23 cellular contexts compared by ENCODE assay signal in genomic region chr9:135821116-135821515, GRCh38.
"Had no signal": no experiment of that assay in that cellular context is flagged by ENCODE, and none has a peak within 500 bp of the region (broad histone marks: within the 10 kb centered on the region; RNA-seq: fewer than 3 reads in every experiment).

No MANE protein-coding gene starts in this region.

- H3K27me3 ChIP-seq: brain microvascular endothelial cell, cardiac muscle cell, Peyer's patch had no signal

- H3K4me1 ChIP-seq: Peyer's patch had no signal

- H3K4me3 ChIP-seq: cardiac muscle cell, Peyer's patch had no signal

- ATAC-seq: activated CD8-positive, alpha-beta T cell treated with anti-CD3 and anti-CD28 coated beads for 36 hours; activated T-cell treated with anti-CD3 and anti-CD28 coated beads, Interleukin-2, amount 50 U/mL, for 72 hours; WTC11 had no signal

- H3K9me3 ChIP-seq: Peyer's patch had no signal

- H3K27ac ChIP-seq: brain microvascular endothelial cell, cardiac muscle cell, Peyer's patch, RWPE1 had no signal

- DNase-seq: activated CD4-positive, alpha-beta T cell treated with anti-CD3 and anti-CD28 coated beads, Interleukin-2, amount 10 ng/mL, durations not matched to agents 7 days and 5 days; activated CD8-positive, alpha-beta memory T cell treated with anti-CD3 and anti-CD28 coated beads, Interleukin-2, amount 50 U/mL, for 4 hours; activated CD8-positive, alpha-beta T cell treated with anti-CD3 and anti-CD28 coated beads for 36 hours; activated gamma-delta T cell treated with Interleukin-2 at 50 U/mL for 16 hours; activated naive CD4-positive, alpha-beta T cell treated with anti-CD3 and anti-CD28 coated beads, Interleukin-2, amount 10 ng/mL, durations not matched to agents 7 days and 5 days; activated naive CD8-positive, alpha-beta T cell treated with anti-CD3 and anti-CD28 coated beads for 36 hours; activated T-cell treated with anti-CD3 and anti-CD28 coated beads, Interleukin-2, amount 50 U/mL, for 72 hours; brain microvascular endothelial cell; KG1; NCI-H1048; NCI-H146; NCI-H2029; NCI-H2107; NCI-H2171 treated with DMSO at 0.1 percent for 48 hours; NCI-H226; NCI-H526 treated with DMSO at 0.1 percent for 48 hours; NCI-H82; SHP77 treated with DMSO at 0.1 percent for 48 hours; T-helper 9 cell had no signal
